Comparison of ENCODE assay signal across 8 cellular contexts in genomic region chr4:97774347-97774989, GRCh38.
"Had no signal": no experiment of that assay in that cellular context is flagged by ENCODE, and none has a peak within 500 bp of the region (broad histone marks: within the 10 kb centered on the region; RNA-seq: fewer than 3 reads in every experiment).

No MANE protein-coding gene starts in this region.

- H3K27ac ChIP-seq: KMS-11 had no signal

- H3K4me2 ChIP-seq: KMS-11 had no signal

- ATAC-seq: HCT116 had no signal

- H3K36me3 ChIP-seq: HAP-1 had no signal

- H3K9me3 ChIP-seq: HAP-1 had no signal

- H3K4me3 ChIP-seq: HAP-1 had no signal

- DNase-seq: GOT3, H7, HFFc6, IMR-90, KBM-7 had no signal

- H3K9ac ChIP-seq: KMS-11 had no signal
